ENCODE assay signal across 10 cellular contexts in genomic region chr13:24746618-24747247, GRCh38. TPM values are rescaled to one million over a fixed set of nuclear protein-coding genes. Genes with fewer than 3 reads are reported as not detected.
DNase-seq lines count a peak whose midpoint lies in the region; ATAC-seq and TF ChIP-seq lines count a peak whose summit lies in the region.
"Had no signal": no experiment of that assay in that cellular context is flagged by ENCODE, and none has a peak within 500 bp of the region (broad histone marks: within the 10 kb centered on the region; RNA-seq: fewer than 3 reads in every experiment).

No MANE protein-coding gene starts in this region.

- H3K9me3 Mint-ChIP-seq in CD4-positive, alpha-beta memory T cell, result no peaks in the 10 kb centered on the region
- H3K9me3 Mint-ChIP-seq in nephron progenitor cell, result no peaks in the 10 kb centered on the region

- CTCF ChIA-PET in CD4-positive, alpha-beta memory T cell (lab: Charles Lee; ENCODE audit: partially characterized antibody), result no interaction called here

- H3K27ac ChIP-seq in CD4-positive, alpha-beta memory T cell (ENCODE audit: low read depth, low read length), result no peak overlapping the region
- H3K27ac ChIP-seq in HUES64 (ENCODE audit: low read depth, low read length), result no peak overlapping the region
- H3K27ac ChIP-seq: SJCRH30, skin epidermis had no signal

- peak overlapping the region in 7 of 8 donors; percentile 42 to 80 (median 69) for H3K4me3 Mint-ChIP-seq in CD4-positive, alpha-beta memory T cell
- peak overlapping the region; percentile 85 for H3K4me3 Mint-ChIP-seq in nephron progenitor cell

- H3K27me3 Mint-ChIP-seq in CD4-positive, alpha-beta memory T cell, result peaks cover 31 to 35% of the 10 kb centered on the region in 2 donors
- peaks cover 79% of the 10 kb centered on the region for H3K27me3 Mint-ChIP-seq in nephron progenitor cell (ENCODE audit: low read depth, poor library complexity)

- POLR2A ChIA-PET in CD4-positive, alpha-beta memory T cell (lab: Charles Lee; ENCODE audit: partially characterized antibody), result no interaction called here

- H3K4me3 ChIP-seq in CD4-positive, alpha-beta memory T cell (ENCODE audit: low read length in 2 of 2), result no peak overlapping the region
- peak overlapping the region; percentile 46 for H3K4me3 ChIP-seq in HUES64 (ENCODE audit: low read length)
- H3K4me3 ChIP-seq: SJCRH30 had no signal

- H3K4me1 ChIP-seq in CD4-positive, alpha-beta memory T cell (ENCODE audit: insufficient read depth, low read length), result no peaks in the 10 kb centered on the region
- peaks cover 7% of the 10 kb centered on the region; the same call in 1 of the 2 replicates for H3K4me1 ChIP-seq in HUES64 (ENCODE audit: insufficient read depth, low read length)
- H3K4me1 ChIP-seq: SJCRH30 had no signal

- no peak overlapping the region for H3K27ac Mint-ChIP-seq in CD4-positive, alpha-beta memory T cell
- no peak overlapping the region for H3K27ac Mint-ChIP-seq in nephron progenitor cell

- under 1% methylated on average over 56 of the region's 56 CpGs for WGBS in HUES64

- peak overlapping the region; percentile 24; the same call in 1 of the 2 replicates for H3K9ac ChIP-seq in HUES64 (ENCODE audit: low read depth, low read length)

- H3K36me3 ChIP-seq in CD4-positive, alpha-beta memory T cell (ENCODE audit: insufficient read depth, low read length), result no peaks in the 10 kb centered on the region
- no peaks in the 10 kb centered on the region for H3K36me3 ChIP-seq in HUES64 (ENCODE audit: insufficient read depth, low read length)
- H3K36me3 ChIP-seq: SJCRH30 had no signal

- peak; percentile 38 for TF ChIP-seq CTCF in nephron progenitor cell (IDR thresholded peaks at IDR 0.05)

- H3K36me3 Mint-ChIP-seq in CD4-positive, alpha-beta memory T cell, result no peaks in the 10 kb centered on the region
- H3K36me3 Mint-ChIP-seq in nephron progenitor cell (ENCODE audit: low read depth), result no peaks in the 10 kb centered on the region

- no peaks in the 10 kb centered on the region for H3K9me3 ChIP-seq in CD4-positive, alpha-beta memory T cell (ENCODE audit: control insufficient read depth in 1 of 2, low read length in 2 of 2)
- no peaks in the 10 kb centered on the region for H3K9me3 ChIP-seq in HUES64 (ENCODE audit: insufficient read depth, low read depth, low read length)
- H3K9me3 ChIP-seq: SJCRH30 had no signal

- H3K27me3 ChIP-seq in CD4-positive, alpha-beta memory T cell (ENCODE audit: insufficient read depth, low read length), result no peaks in the 10 kb centered on the region
- peaks cover 85% of the 10 kb centered on the region for H3K27me3 ChIP-seq in HUES64 (ENCODE audit: insufficient read depth, low read length)
- H3K27me3 ChIP-seq: SJCRH30 had no signal

- ATAC-seq in GM18873 (IDR thresholded peaks at IDR 0.05; ENCODE audit: low FRiP score, unreplicated experiment), result no peak

- intact Hi-C loops in CD4-positive, alpha-beta memory T cell (cut with micrococcal nuclease), result no loop called here

- DNase-seq in CD4-positive, alpha-beta memory T cell, result peak in 1 of 5 donors; percentile 39
- peak; percentile 33 for DNase-seq in dermis blood vessel endothelial cell
- DNase-seq in nephron progenitor cell, result peak; percentile 70
- no peak for DNase-seq in NCI-H146 (lab: John Stamatoyannopoulos, UW)
- DNase-seq in globus pallidus (ENCODE audit: low spot score), result no peak
- no peak for DNase-seq in NCI-H2029 (lab: John Stamatoyannopoulos, UW)
- DNase-seq: SJCRH30 had no signal

- H3K4me1 Mint-ChIP-seq in CD4-positive, alpha-beta memory T cell, result peaks cover 5 to 12% (median 9%) of the 10 kb centered on the region in 4 donors
- peaks cover 30% of the 10 kb centered on the region for H3K4me1 Mint-ChIP-seq in nephron progenitor cell

RNA-seq across cellular contexts. Expression of gene RNF17, which starts 17.2 kb away (rescaled TPM):
- not detected for total RNA-seq in CD4-positive, alpha-beta memory T cell
- polyA plus RNA-seq in CD4-positive, alpha-beta memory T cell, result under 1 TPM in 1 of 2 donors, not detected in 1; 0.84 TPM
- not detected for polyA plus RNA-seq in HUES64 (2013, experiment 1 of 2)
- not detected for polyA plus RNA-seq in HUES64 (2013, experiment 2 of 2)
- 0.09 TPM in 1 of 2 replicates, not detected in the other for total RNA-seq in dermis blood vessel endothelial cell
- total RNA-seq: SJCRH30 had no signal

Comparison
In these comparisons a context has a peak if more than half of its experiments do, and no peak if none do; other contexts are left out.
1. DNase-seq: peak in dermis blood vessel endothelial cell (single experiment) and nephron progenitor cell (single experiment); none in NCI-H146 (single experiment), globus pallidus (single experiment) and NCI-H2029 (single experiment).